In the genomic region with DNA sequence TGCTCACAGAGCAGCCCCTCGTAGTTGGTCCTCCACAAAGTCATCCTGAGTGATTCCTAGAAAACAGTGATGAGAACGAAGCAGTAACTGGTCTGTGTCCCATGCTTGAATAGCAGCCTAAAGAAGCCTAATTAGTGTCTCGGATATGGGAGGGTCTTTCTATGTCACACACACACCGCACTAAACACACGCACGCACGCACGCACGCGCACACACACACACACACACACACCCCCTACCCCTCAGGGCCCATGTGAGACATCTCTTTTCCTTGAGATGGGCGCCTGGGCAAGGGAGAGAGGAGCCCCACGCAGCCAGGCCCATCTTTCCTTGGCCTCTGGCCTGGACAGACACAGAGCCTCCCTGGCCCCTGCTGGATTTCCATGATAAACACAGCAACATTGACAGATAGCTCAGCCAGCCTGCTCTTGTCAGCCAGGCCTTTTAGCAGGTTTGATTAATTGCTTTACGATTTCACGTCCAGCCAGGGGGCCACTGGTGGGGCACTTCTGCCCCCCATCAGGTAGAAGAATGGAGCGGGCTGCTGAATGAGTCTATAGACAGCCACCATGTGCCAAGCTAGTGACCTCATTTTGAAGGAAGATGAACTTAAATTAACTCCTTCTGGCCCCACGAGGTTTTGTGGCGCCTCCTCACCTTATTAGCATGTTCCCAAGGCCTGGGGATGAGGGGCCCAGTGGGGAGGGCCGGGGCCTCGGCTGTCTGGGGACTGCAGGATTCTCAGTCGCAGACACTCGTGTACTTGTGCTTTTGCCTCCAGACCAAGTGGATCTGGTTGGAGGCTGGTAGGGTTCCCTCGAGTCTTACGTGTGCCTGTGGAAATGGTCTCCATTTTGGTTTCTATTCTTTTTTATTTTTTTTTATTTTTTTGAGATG, we compare ENCODE assay signal across 3 cellular contexts.
TF ChIP-seq lines count a peak whose summit lies in the region.

No MANE protein-coding gene starts in this region.

TF ChIP-seq in GM23338, 12 proteins besides CTCF, POLR2A, EP300 and RAD21:
- TF ChIP-seq ZNF331 (CRISPR knock-in tag; IDR thresholded peaks at IDR 0.05; ENCODE audit: low read depth) (no peak), CREB1 (CRISPR knock-in tag; IDR thresholded peaks at IDR 0.05; ENCODE audit: low read depth) (no peak), EZH2 (IDR thresholded peaks at IDR 0.05; ENCODE audit: low read depth, unreplicated experiment) (no peak), JUNB (IDR thresholded peaks at IDR 0.05; ENCODE audit: unreplicated experiment) (no peak)

TF ChIP-seq in HEK293, 187 proteins besides CTCF, POLR2A, EP300 and RAD21:
- TF ChIP-seq ZNF549 (tag by site-specific recombination; IDR thresholded peaks at IDR 0.05) (no peak), ZBTB17 (tag by site-specific recombination; IDR thresholded peaks at IDR 0.05) (no peak), ZNF629 (tag by site-specific recombination; IDR thresholded peaks at IDR 0.05) (no peak), GLIS1 (tag by site-specific recombination; IDR thresholded peaks at IDR 0.05) (peak; percentile 82), GLIS2 (tag by site-specific recombination; IDR thresholded peaks at IDR 0.05) (0 out of 2 replicates have a peak, but pooled peaks have one; percentile 17), ZNF529 (tag by site-specific recombination; IDR thresholded peaks at IDR 0.05; ENCODE audit: insufficient replicate concordance) (no peak), OVOL3 (tag by site-specific recombination; IDR thresholded peaks at IDR 0.05) (no peak), ZNF394 (tag by site-specific recombination; IDR thresholded peaks at IDR 0.05; ENCODE audit: borderline replicate concordance) (no peak), ZIC2 (tag by site-specific recombination; IDR thresholded peaks at IDR 0.05) (peak; percentile 62), ZNF169 (tag by site-specific recombination; IDR thresholded peaks at IDR 0.05) (no peak), ZNF664 (tag by site-specific recombination; IDR thresholded peaks at IDR 0.05) (no peak), ZNF707 (tag by site-specific recombination; IDR thresholded peaks at IDR 0.05) (no peak), ZNF138 (tag by site-specific recombination; IDR thresholded peaks at IDR 0.05; ENCODE audit: borderline replicate concordance) (no peak)
- TF ChIP-seq, protein P1, sequence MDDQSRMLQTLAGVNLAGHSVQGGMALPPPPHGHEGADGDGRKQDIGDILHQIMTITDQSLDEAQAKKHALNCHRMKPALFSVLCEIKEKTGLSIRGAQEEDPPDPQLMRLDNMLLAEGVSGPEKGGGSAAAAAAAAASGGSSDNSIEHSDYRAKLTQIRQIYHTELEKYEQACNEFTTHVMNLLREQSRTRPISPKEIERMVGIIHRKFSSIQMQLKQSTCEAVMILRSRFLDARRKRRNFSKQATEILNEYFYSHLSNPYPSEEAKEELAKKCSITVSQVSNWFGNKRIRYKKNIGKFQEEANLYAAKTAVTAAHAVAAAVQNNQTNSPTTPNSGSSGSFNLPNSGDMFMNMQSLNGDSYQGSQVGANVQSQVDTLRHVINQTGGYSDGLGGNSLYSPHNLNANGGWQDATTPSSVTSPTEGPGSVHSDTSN (CRISPR knock-in tag; IDR thresholded peaks at IDR 0.05), result no peak
- TF ChIP-seq, protein P2, sequence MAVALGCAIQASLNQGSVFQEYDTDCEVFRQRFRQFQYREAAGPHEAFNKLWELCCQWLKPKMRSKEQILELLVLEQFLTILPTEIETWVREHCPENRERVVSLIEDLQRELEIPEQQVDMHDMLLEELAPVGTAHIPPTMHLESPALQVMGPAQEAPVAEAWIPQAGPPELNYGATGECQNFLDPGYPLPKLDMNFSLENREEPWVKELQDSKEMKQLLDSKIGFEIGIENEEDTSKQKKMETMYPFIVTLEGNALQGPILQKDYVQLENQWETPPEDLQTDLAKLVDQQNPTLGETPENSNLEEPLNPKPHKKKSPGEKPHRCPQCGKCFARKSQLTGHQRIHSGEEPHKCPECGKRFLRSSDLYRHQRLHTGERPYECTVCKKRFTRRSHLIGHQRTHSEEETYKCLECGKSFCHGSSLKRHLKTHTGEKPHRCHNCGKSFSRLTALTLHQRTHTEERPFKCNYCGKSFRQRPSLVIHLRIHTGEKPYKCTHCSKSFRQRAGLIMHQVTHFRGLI (tag by site-specific recombination; IDR thresholded peaks at IDR 0.05), result no peak
- TF ChIP-seq, protein P3, sequence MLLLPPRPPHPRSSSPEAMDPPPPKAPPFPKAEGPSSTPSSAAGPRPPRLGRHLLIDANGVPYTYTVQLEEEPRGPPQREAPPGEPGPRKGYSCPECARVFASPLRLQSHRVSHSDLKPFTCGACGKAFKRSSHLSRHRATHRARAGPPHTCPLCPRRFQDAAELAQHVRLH (tag by site-specific recombination; IDR thresholded peaks at IDR 0.05), result no peak

TF ChIP-seq in SK-N-SH, 30 proteins besides CTCF, POLR2A, EP300 and RAD21:
- no peak for TF ChIP-seq TAF1 (IDR thresholded peaks at IDR 0.05; ENCODE audit: borderline replicate concordance, low read depth, low read length)
- TF ChIP-seq, protein P4, sequence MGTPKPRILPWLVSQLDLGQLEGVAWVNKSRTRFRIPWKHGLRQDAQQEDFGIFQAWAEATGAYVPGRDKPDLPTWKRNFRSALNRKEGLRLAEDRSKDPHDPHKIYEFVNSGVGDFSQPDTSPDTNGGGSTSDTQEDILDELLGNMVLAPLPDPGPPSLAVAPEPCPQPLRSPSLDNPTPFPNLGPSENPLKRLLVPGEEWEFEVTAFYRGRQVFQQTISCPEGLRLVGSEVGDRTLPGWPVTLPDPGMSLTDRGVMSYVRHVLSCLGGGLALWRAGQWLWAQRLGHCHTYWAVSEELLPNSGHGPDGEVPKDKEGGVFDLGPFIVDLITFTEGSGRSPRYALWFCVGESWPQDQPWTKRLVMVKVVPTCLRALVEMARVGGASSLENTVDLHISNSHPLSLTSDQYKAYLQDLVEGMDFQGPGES (IDR thresholded peaks at IDR 0.05; ENCODE audit: low read depth, low read length), result no peak
- TF ChIP-seq RCOR1 (IDR thresholded peaks at IDR 0.05; ENCODE audit: low read length), result no peak
- no peak for TF ChIP-seq GABPA (IDR thresholded peaks at IDR 0.05; ENCODE audit: low read depth)
- TF ChIP-seq JUND (IDR thresholded peaks at IDR 0.05), result no peak
- TF ChIP-seq, protein P5, sequence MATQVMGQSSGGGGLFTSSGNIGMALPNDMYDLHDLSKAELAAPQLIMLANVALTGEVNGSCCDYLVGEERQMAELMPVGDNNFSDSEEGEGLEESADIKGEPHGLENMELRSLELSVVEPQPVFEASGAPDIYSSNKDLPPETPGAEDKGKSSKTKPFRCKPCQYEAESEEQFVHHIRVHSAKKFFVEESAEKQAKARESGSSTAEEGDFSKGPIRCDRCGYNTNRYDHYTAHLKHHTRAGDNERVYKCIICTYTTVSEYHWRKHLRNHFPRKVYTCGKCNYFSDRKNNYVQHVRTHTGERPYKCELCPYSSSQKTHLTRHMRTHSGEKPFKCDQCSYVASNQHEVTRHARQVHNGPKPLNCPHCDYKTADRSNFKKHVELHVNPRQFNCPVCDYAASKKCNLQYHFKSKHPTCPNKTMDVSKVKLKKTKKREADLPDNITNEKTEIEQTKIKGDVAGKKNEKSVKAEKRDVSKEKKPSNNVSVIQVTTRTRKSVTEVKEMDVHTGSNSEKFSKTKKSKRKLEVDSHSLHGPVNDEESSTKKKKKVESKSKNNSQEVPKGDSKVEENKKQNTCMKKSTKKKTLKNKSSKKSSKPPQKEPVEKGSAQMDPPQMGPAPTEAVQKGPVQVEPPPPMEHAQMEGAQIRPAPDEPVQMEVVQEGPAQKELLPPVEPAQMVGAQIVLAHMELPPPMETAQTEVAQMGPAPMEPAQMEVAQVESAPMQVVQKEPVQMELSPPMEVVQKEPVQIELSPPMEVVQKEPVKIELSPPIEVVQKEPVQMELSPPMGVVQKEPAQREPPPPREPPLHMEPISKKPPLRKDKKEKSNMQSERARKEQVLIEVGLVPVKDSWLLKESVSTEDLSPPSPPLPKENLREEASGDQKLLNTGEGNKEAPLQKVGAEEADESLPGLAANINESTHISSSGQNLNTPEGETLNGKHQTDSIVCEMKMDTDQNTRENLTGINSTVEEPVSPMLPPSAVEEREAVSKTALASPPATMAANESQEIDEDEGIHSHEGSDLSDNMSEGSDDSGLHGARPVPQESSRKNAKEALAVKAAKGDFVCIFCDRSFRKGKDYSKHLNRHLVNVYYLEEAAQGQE (IDR thresholded peaks at IDR 0.05; ENCODE audit: low read depth, low read length), result no peak
- TF ChIP-seq TCF12 (IDR thresholded peaks at IDR 0.05), result no peak
- no peak for TF ChIP-seq FOXM1 (IDR thresholded peaks at IDR 0.05; ENCODE audit: low read depth)
- TF ChIP-seq POLR2AphosphoS5 (IDR thresholded peaks at IDR 0.05; ENCODE audit: low read depth, low read length), result no peak
- no peak for TF ChIP-seq RXRA (IDR thresholded peaks at IDR 0.05; ENCODE audit: borderline replicate concordance, low read depth)
- TF ChIP-seq, protein P6, sequence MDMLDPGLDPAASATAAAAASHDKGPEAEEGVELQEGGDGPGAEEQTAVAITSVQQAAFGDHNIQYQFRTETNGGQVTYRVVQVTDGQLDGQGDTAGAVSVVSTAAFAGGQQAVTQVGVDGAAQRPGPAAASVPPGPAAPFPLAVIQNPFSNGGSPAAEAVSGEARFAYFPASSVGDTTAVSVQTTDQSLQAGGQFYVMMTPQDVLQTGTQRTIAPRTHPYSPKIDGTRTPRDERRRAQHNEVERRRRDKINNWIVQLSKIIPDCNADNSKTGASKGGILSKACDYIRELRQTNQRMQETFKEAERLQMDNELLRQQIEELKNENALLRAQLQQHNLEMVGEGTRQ (IDR thresholded peaks at IDR 0.05; ENCODE audit: borderline replicate concordance, low read depth, low read length), result no peak
- TF ChIP-seq FOSL2 (IDR thresholded peaks at IDR 0.05; ENCODE audit: borderline replicate concordance, low read depth), result no peak
- no peak for TF ChIP-seq MEF2A (IDR thresholded peaks at IDR 0.05; ENCODE audit: borderline replicate concordance, low read depth)
- no peak for TF ChIP-seq SIN3A (IDR thresholded peaks at IDR 0.05; ENCODE audit: borderline replicate concordance, low read depth, low read length)
